ENCODE assay signal across 19 cellular contexts in the genomic region with DNA sequence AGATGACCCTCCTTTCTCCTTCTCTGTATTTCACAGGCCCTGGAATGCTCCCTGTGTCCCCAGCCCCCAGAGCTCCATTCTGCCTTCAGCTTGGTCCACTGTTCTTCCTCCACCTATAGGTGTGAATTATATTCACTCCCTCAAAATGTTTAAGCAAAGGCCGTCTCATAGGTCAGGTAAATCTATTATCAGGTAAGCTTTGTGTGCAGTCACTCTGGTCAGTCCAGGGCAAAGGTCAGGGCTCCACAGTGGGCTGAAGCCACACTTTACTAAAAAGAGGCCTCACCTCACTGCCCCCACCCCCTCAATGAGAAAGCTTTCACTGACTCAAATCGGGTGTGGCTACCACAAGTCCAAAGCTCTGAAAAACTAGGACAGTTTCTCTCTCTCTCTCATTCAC.
A peak's percentile ranks its signal among the peaks of the same experiment; 100 is the strongest.
DNase-seq lines count a peak whose midpoint lies in the region; ATAC-seq and TF ChIP-seq lines count a peak whose summit lies in the region.
"Had no signal": no experiment of that assay in that cellular context is flagged by ENCODE, and none has a peak within 500 bp of the region (broad histone marks: within the 10 kb centered on the region; RNA-seq: fewer than 3 reads in every experiment).

No MANE protein-coding gene starts in this region.

- H3K27ac ChIP-seq in mesenchymal stem cell (ENCODE audit: low read length, poor library complexity, severe bottlenecking) (no peak overlapping the region), neural progenitor cell (no peak overlapping the region)

- peaks cover 6% of the 10 kb centered on the region for H3K79me1 ChIP-seq in mesenchymal stem cell (replicated peaks; ENCODE audit: low read length, poor library complexity, severe bottlenecking)

- peak overlapping the region; percentile 78 for H4K8ac ChIP-seq in mesenchymal stem cell (ENCODE audit: low read length)

- H4K91ac ChIP-seq in mesenchymal stem cell (ENCODE audit: low read length), result no peak overlapping the region

- TF ChIP-seq CTCF in AG10803 (conservative IDR thresholded peaks at IDR 0.05; ENCODE audit: low read length) (no peak), chondrocyte (IDR thresholded peaks at IDR 0.05) (no peak), neural progenitor cell (IDR thresholded peaks at IDR 0.05) (no peak)

- H3K9ac ChIP-seq in mesenchymal stem cell (ENCODE audit: low read length) (peak overlapping the region; percentile 74), neural progenitor cell (no peak overlapping the region)

- H3K9me3 ChIP-seq in mesenchymal stem cell (ENCODE audit: control insufficient read depth, low read length) (peaks cover 4% of the 10 kb centered on the region), neural progenitor cell (ENCODE audit: low read depth) (peaks cover 4% of the 10 kb centered on the region)

- H3K4me2 ChIP-seq in mesenchymal stem cell (ENCODE audit: low read length, poor library complexity, severe bottlenecking) (no peak overlapping the region), neural progenitor cell (no peak overlapping the region)

- peak overlapping the region; percentile 9 for H3K27ac Mint-ChIP-seq in chondrocyte (ENCODE audit: unreplicated experiment)
- no peak overlapping the region for H3K27ac Mint-ChIP-seq in neural progenitor cell
- H3K27ac Mint-ChIP-seq: activated CD8-positive, alpha-beta T cell treated with anti-CD3 and anti-CD28 coated beads, Interleukin-2, amount 10 ng/mL, durations not matched to agents 7 days and 5 days; activated naive CD8-positive, alpha-beta T cell treated with anti-CD3 and anti-CD28 coated beads, Interleukin-2, amount 50 U/mL, for 24 hours had no signal

- peaks cover 13% of the 10 kb centered on the region for H3F3A ChIP-seq in neural progenitor cell (ENCODE audit: low read depth)

- peaks cover 6% of the 10 kb centered on the region for H4K20me1 ChIP-seq in neural progenitor cell (ENCODE audit: low read depth)

- no peak overlapping the region for H2BK15ac ChIP-seq in mesenchymal stem cell (ENCODE audit: low read depth, poor library complexity, severe bottlenecking)

- H3K4me1 ChIP-seq in mesenchymal stem cell (ENCODE audit: control insufficient read depth, insufficient read depth, low read depth, low read length), result peaks cover 12% of the 10 kb centered on the region
- H3K4me1 ChIP-seq in neural progenitor cell, result peaks cover 3% of the 10 kb centered on the region

- peak overlapping the region; percentile 1 to 79 for H3K18ac ChIP-seq in mesenchymal stem cell (ENCODE audit: low read depth in 1 of 2, low read length in 2 of 2)

- no peak overlapping the region for H2AFZ ChIP-seq in mesenchymal stem cell (ENCODE audit: low read depth, low read length)
- no peak overlapping the region for H2AFZ ChIP-seq in neural progenitor cell (replicated peaks)

- ATAC-seq in HG03039 (IDR thresholded peaks at IDR 0.05; ENCODE audit: unreplicated experiment), result no peak
- ATAC-seq: activated CD8-positive, alpha-beta T cell treated with anti-CD3 and anti-CD28 coated beads, Interleukin-2, amount 10 ng/mL, durations not matched to agents 7 days and 5 days; activated naive CD8-positive, alpha-beta T cell treated with anti-CD3 and anti-CD28 coated beads, Interleukin-2, amount 50 U/mL, for 24 hours had no signal

- H2BK120ac ChIP-seq in mesenchymal stem cell (ENCODE audit: low read depth, low read length), result no peak overlapping the region

- H2BK12ac ChIP-seq in mesenchymal stem cell (ENCODE audit: low read length in 2 of 2), result peak overlapping the region; percentile 32 to 84

- H3K27me3 ChIP-seq in mesenchymal stem cell (ENCODE audit: control insufficient read depth in 1 of 2, insufficient read depth in 1 of 2, low read length in 2 of 2) (no peaks in the 10 kb centered on the region), neural progenitor cell (no peaks in the 10 kb centered on the region)

- H3K36me3 ChIP-seq in mesenchymal stem cell (ENCODE audit: control insufficient read depth in 1 of 2, insufficient read depth in 2 of 2, low read depth in 1 of 2, low read length in 2 of 2), result no peaks in the 10 kb centered on the region
- H3K36me3 ChIP-seq in neural progenitor cell, result peaks cover 4% of the 10 kb centered on the region

- no peaks in the 10 kb centered on the region for H3K27me3 Mint-ChIP-seq in chondrocyte (ENCODE audit: low read depth)
- H3K27me3 Mint-ChIP-seq in neural progenitor cell (ENCODE audit: insufficient read depth, low read depth), result peaks cover 4% of the 10 kb centered on the region
- H3K27me3 Mint-ChIP-seq: activated naive CD8-positive, alpha-beta T cell treated with anti-CD3 and anti-CD28 coated beads, Interleukin-2, amount 50 U/mL, for 24 hours had no signal

- H3K9me3 Mint-ChIP-seq in chondrocyte (ENCODE audit: low read depth) (peaks cover 10% of the 10 kb centered on the region), neural progenitor cell (peaks cover 12% of the 10 kb centered on the region)

- H3K4me3 Mint-ChIP-seq in chondrocyte (ENCODE audit: unreplicated experiment) (no peak overlapping the region), neural progenitor cell (no peak overlapping the region)
- H3K4me3 Mint-ChIP-seq: activated CD8-positive, alpha-beta T cell treated with anti-CD3 and anti-CD28 coated beads, Interleukin-2, amount 10 ng/mL, durations not matched to agents 7 days and 5 days; activated naive CD8-positive, alpha-beta T cell treated with anti-CD3 and anti-CD28 coated beads, Interleukin-2, amount 50 U/mL, for 24 hours had no signal

- no peak overlapping the region for H2BK5ac ChIP-seq in mesenchymal stem cell (ENCODE audit: low read depth, low read length, poor library complexity, severe bottlenecking)

- H3K79me2 ChIP-seq in neural progenitor cell (ENCODE audit: low read depth), result no peaks in the 10 kb centered on the region

- H2AK5ac ChIP-seq in mesenchymal stem cell (ENCODE audit: low read length, severe bottlenecking), result peak overlapping the region; percentile 77

- no peak overlapping the region for H3K4me3 ChIP-seq in AG10803 (ENCODE audit: low read length)
- H3K4me3 ChIP-seq in mesenchymal stem cell (ENCODE audit: insufficient read depth in 1 of 2, low read depth in 1 of 2, low read length in 2 of 2), result no peak overlapping the region
- H3K4me3 ChIP-seq in neural progenitor cell, result no peak overlapping the region
- H3K4me3 ChIP-seq: skin epidermis had no signal

- DNase-seq in AG10803 (ENCODE audit: low read depth) (peak; percentile 23), LoVo (ENCODE audit: low spot score) (peak; percentile 4), chondrocyte (ENCODE audit: low spot score) (no peak), mesenchymal stem cell (no peak), NCI-H82 treated with DMSO at 0.1 percent for 48 hours (lab: John Stamatoyannopoulos, UW; ENCODE audit: unreplicated experiment) (no peak), neural progenitor cell (ENCODE audit: low spot score) (no peak), hepatic stellate cell (ENCODE audit: low spot score) (no peak)
- DNase-seq: activated CD8-positive, alpha-beta T cell treated with anti-CD3 and anti-CD28 coated beads, Interleukin-2, amount 10 ng/mL, durations not matched to agents 7 days and 5 days; activated naive CD8-positive, alpha-beta T cell treated with anti-CD3 and anti-CD28 coated beads, Interleukin-2, amount 50 U/mL, for 24 hours; glutamatergic neuron; islet precursor cell; Karpas-422; midbrain; NCI-H1694; NCI-H446; occipital lobe; trophoblast cell had no signal

- peaks cover 57% of the 10 kb centered on the region for H3K4me1 Mint-ChIP-seq in chondrocyte (ENCODE audit: low read depth)
- peaks cover 34% of the 10 kb centered on the region for H3K4me1 Mint-ChIP-seq in neural progenitor cell

- no peak overlapping the region for H3K14ac ChIP-seq in mesenchymal stem cell (ENCODE audit: low read length in 2 of 2)

- H3K36me3 Mint-ChIP-seq in chondrocyte (ENCODE audit: low read depth) (peaks cover 5% of the 10 kb centered on the region), neural progenitor cell (peaks cover 13% of the 10 kb centered on the region)

- no peak overlapping the region for H3K23ac ChIP-seq in mesenchymal stem cell (ENCODE audit: low read length in 2 of 2)

- WGBS in mesenchymal stem cell, result 69% methylated on average over 1 of the region's 2 CpGs

- peak overlapping the region; percentile 36 to 60 for H3K4ac ChIP-seq in mesenchymal stem cell (ENCODE audit: low read depth in 1 of 2, low read length in 2 of 2)

Comparison
In these comparisons a context has a peak if more than half of its experiments do, and no peak if none do; other contexts are left out.
1. DNase-seq: peak in AG10803 (single experiment) and LoVo (single experiment); none in chondrocyte (single experiment), mesenchymal stem cell (single experiment), NCI-H82 treated with DMSO at 0.1 percent for 48 hours (single experiment), neural progenitor cell (single experiment) and hepatic stellate cell (single experiment).